Comparison of ENCODE assay signal across 15 cellular contexts in the genomic region with DNA sequence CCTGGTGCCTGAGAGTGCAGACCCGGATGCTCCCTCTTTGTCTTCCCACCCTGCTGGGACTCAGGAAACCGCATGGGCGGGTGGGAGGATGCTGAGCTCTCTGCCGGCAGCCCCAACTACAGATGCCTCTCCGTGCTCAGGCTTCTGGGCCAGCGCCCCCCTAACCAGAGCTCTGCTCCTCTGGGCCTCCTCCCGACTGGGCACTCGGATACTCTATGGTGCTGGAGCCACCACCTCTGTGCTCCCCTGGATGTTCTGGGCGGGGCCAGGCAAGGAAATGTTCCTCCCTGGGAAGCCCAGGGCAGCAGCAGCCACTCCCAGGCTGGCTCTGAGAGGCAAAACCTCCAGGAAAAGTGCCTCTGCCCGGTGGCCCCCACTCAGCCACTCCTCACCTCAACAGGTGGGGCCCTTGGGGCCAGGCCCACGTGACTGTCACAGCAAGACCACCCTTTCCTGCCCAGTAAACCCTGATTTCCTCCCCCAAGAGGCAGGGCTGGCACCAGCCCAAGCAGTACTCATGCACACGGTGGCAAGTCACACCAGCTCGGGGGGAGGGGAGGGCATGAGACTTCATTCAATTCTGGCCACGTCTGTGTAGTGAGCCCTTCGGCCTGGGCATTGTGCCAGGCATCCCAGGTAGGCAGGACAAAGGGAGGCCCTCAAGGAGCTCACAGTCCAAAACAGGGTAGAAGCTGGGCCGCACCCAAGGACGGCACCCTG. TPM values are rescaled to one million over a fixed set of nuclear protein-coding genes. Genes with fewer than 3 reads are reported as not detected.
DNase-seq lines count a peak whose midpoint lies in the region; ATAC-seq, FAIRE-seq and TF ChIP-seq lines count a peak whose summit lies in the region.
"Had no signal": no experiment of that assay in that cellular context is flagged by ENCODE, and none has a peak within 500 bp of the region (broad histone marks: within the 10 kb centered on the region; RNA-seq: fewer than 3 reads in every experiment).

No MANE protein-coding gene starts in this region.

- no peak for TF ChIP-seq POLR2A in body of pancreas (IDR thresholded peaks at IDR 0.05)
- no peak for TF ChIP-seq POLR2A in HepG2 (IDR thresholded peaks at IDR 0.05; ENCODE audit: insufficient read depth in 1 of 2, low read depth in 2 of 2, low read length in 2 of 2)

- H2BK15ac ChIP-seq in mesendoderm (replicated peaks; ENCODE audit: low read depth) = no peak overlapping the region

- H3K9me3 ChIP-seq in body of pancreas = no peaks in the 10 kb centered on the region
- no peaks in the 10 kb centered on the region for H3K9me3 ChIP-seq in HepG2 (ENCODE audit: low read length)
- H3K9me3 ChIP-seq: Caco-2, lower lobe of right lung had no signal

- no peak overlapping the region for H3K18ac ChIP-seq in mesendoderm (ENCODE audit: low read length)

- H2BK5ac ChIP-seq in mesendoderm (ENCODE audit: low read length) = no peak overlapping the region

- H2AK5ac ChIP-seq in mesendoderm (ENCODE audit: low read length) = no peak overlapping the region

- H2AFZ ChIP-seq in HepG2 (ENCODE audit: low read length) = no peak overlapping the region

- H3K9ac ChIP-seq in HepG2 (ENCODE audit: insufficient read depth, low read depth, low read length) = no peak overlapping the region
- H3K9ac ChIP-seq in mesendoderm (ENCODE audit: low read length) = no peak overlapping the region

- no peaks in the 10 kb centered on the region for H3K27me3 ChIP-seq in body of pancreas
- H3K27me3 ChIP-seq in HepG2 (ENCODE audit: control insufficient read depth in 1 of 2, insufficient read depth in 2 of 2, low read length in 2 of 2) = peaks cover 0 to 33% of the 10 kb centered on the region in 2 experiments; a peak in 3 of 5 replicates
- H3K27me3 ChIP-seq in mesendoderm (ENCODE audit: insufficient read depth, low read length, poor library complexity) = no peaks in the 10 kb centered on the region

- no peak overlapping the region for H4K5ac ChIP-seq in mesendoderm (ENCODE audit: low read length)

- H3K4me1 ChIP-seq in body of pancreas (no peaks in the 10 kb centered on the region), HepG2 (ENCODE audit: insufficient read depth, low read length) (no peaks in the 10 kb centered on the region; the same call in 1 of the 2 replicates), mesendoderm (ENCODE audit: control insufficient read depth, low read depth, low read length) (peaks cover 2% of the 10 kb centered on the region)

- BruUV-seq in HepG2 (replicated peaks; lab: Mats Ljungman, UMichigan) = no TSS peak

- H3K36me3 ChIP-seq in body of pancreas (replicated peaks in 1 of 2; ENCODE audit: insufficient read depth in 1 of 2, low read depth in 2 of 2) = no peaks in the 10 kb centered on the region
- H3K36me3 ChIP-seq in HepG2 (replicated peaks in 1 of 2; ENCODE audit: control insufficient read depth in 1 of 2, insufficient read depth in 2 of 2, low read length in 2 of 2) = no peaks in the 10 kb centered on the region
- no peaks in the 10 kb centered on the region for H3K36me3 ChIP-seq in mesendoderm (ENCODE audit: control insufficient read depth, insufficient read depth, low read length)
- H3K36me3 ChIP-seq: lower lobe of right lung had no signal

- H3K79me2 ChIP-seq in HepG2 (ENCODE audit: insufficient read depth, low read length) (no peaks in the 10 kb centered on the region), mesendoderm (ENCODE audit: control insufficient read depth, insufficient read depth, low read length) (no peaks in the 10 kb centered on the region)

- FAIRE-seq in HepG2 (lab: Jason Lieb, UNC) = no peak

- H3K23ac ChIP-seq in mesendoderm (ENCODE audit: low read length) = no peak overlapping the region

- H4K20me1 ChIP-seq in HepG2 (ENCODE audit: insufficient read depth, low read length) = no peaks in the 10 kb centered on the region

- TF ChIP-seq CTCF in body of pancreas (IDR thresholded peaks at IDR 0.05) = no peak
- TF ChIP-seq CTCF in HepG2 (CRISPR knock-in tag; IDR thresholded peaks at IDR 0.05) = no peak

- peak; percentile 20 for ATAC-seq in body of pancreas
- no peak for ATAC-seq in HepG2

- H3K79me1 ChIP-seq in mesendoderm (ENCODE audit: low read length) = peaks cover 7% of the 10 kb centered on the region

- in situ Hi-C loops in HepG2 (cut with HindIII; ENCODE audit: extremely low pct_ligation_motif_present, low pct_unique_long_range_greater_than_20kb) = no loop called here

- no peak overlapping the region for H3K4ac ChIP-seq in mesendoderm (ENCODE audit: low read depth, low read length)

- no peak for TF ChIP-seq EP300 in HepG2 (IDR thresholded peaks at IDR 0.05; ENCODE audit: low read depth in 2 of 2, low read length in 2 of 2)
- TF ChIP-seq EP300 in HepG2 (CRISPR knock-in tag; IDR thresholded peaks at IDR 0.05; ENCODE audit: borderline replicate concordance) = no peak

- H3K27ac ChIP-seq in body of pancreas = no peak overlapping the region
- no peak overlapping the region for H3K27ac ChIP-seq in HepG2 (ENCODE audit: extremely low read length, insufficient read depth, low read length)
- H3K27ac ChIP-seq in mesendoderm (ENCODE audit: low read depth, low read length) = no peak overlapping the region
- H3K27ac ChIP-seq: lower lobe of right lung had no signal

- intact Hi-C loops in body of pancreas (cut with DNase I) (no loop called here), HepG2 (cut with micrococcal nuclease; ENCODE audit: unreplicated experiment) (no loop called here)

- CTCF ChIA-PET in HepG2 (lab: Yijun Ruan, JAX; ENCODE audit: low intra/inter-chr PET ratio, low total read pairs) = no interaction called here

- H4K8ac ChIP-seq in mesendoderm (ENCODE audit: low read depth, low read length) = no peak overlapping the region

- H3K4me3 ChIP-seq in body of pancreas = no peak overlapping the region
- no peak overlapping the region for H3K4me3 ChIP-seq in HepG2 (replicated peaks in 1 of 3; ENCODE audit: insufficient read depth in 1 of 3, low read depth in 2 of 3, low read length in 3 of 3)
- no peak overlapping the region for H3K4me3 ChIP-seq in mesendoderm (ENCODE audit: low read length)
- H3K4me3 ChIP-seq: lower lobe of right lung had no signal

- 54 to 57% methylated on average over 6 to 17 of the region's 17 CpGs for WGBS in body of pancreas, 2 donors
- 20% methylated on average over 1 of the region's 17 CpGs for WGBS in HepG2 (ENCODE audit: low lambda C conversion rate)
- no CpG with 5 or more reads among the region's 17 CpGs for WGBS in mesendoderm (ENCODE audit: extremely low coverage, insufficient coverage, low lambda C conversion rate)

- peak; percentile 26 for DNase-seq in stimulated activated CD4-positive, alpha-beta T cell treated with anti-CD3 and anti-CD28 coated beads, Interleukin-15, amount 100 ng/mL, for 24 hours
- DNase-seq in stimulated activated CD4-positive, alpha-beta T cell treated with anti-CD3 and anti-CD28 coated beads, Interleukin-4, amount 100 ng/mL, for 4 hours = no peak
- DNase-seq in NCI-H1092 treated with DMSO at 0.1 percent for 48 hours (lab: John Stamatoyannopoulos, UW) (peak; percentile 53), body of pancreas (no peak), HepG2 (ENCODE audit: low spot score) (no peak), NCI-H1930 (lab: John Stamatoyannopoulos, UW) (no peak), mesendoderm (no peak)
- DNase-seq: activated CD4-positive, alpha-beta memory T cell treated with anti-CD3 and anti-CD28 coated beads for 36 hours; amniotic stem cell; Caco-2; HFFc6; Karpas-422; lower lobe of right lung; NK-92 treated with Interleukin-12 subunit alpha and Interleukin-12 subunit beta, amount 100 ng/mL, for 24 hours; SW 1271 had no signal

- POLR2A ChIA-PET in HepG2 (lab: Yijun Ruan, JAX) = no interaction called here

- TF ChIP-seq RAD21 in HepG2 (CRISPR knock-in tag; IDR thresholded peaks at IDR 0.05) = no peak

- no peak overlapping the region for H2BK120ac ChIP-seq in mesendoderm (ENCODE audit: low read depth, low read length)

- H3K4me2 ChIP-seq in HepG2 (ENCODE audit: low read depth, low read length) (no peak overlapping the region), mesendoderm (ENCODE audit: low read length) (no peak overlapping the region)

- no peak overlapping the region for H3K56ac ChIP-seq in mesendoderm (ENCODE audit: low read length)

TF ChIP-seq in HepG2, 621 proteins besides CTCF, POLR2A, EP300 and RAD21 (continues in another document):
- TF ChIP-seq ATRX (CRISPR knock-in tag; IDR thresholded peaks at IDR 0.05; ENCODE audit: borderline replicate concordance) = no peak
- TF ChIP-seq ELF4 (CRISPR knock-in tag; IDR thresholded peaks at IDR 0.05; ENCODE audit: borderline replicate concordance) = no peak
- no peak for TF ChIP-seq BRD4 (CRISPR knock-in tag; IDR thresholded peaks at IDR 0.05)
- no peak for TF ChIP-seq MED8 (CRISPR knock-in tag; IDR thresholded peaks at IDR 0.05; ENCODE audit: insufficient replicate concordance)
- no peak for TF ChIP-seq SNAPC2 (CRISPR knock-in tag; IDR thresholded peaks at IDR 0.05)

RNA-seq across cellular contexts. Expression of a gene that starts 54.7 kb away (rescaled TPM):
- total RNA-seq in body of pancreas (10 to 100 TPM; 17.8 to 19.7 TPM), HepG2 (2016; rRNA removed; fragmentation: Illumina TruSeq; extraction: Trizol) (23.7 and 25.7 TPM in 2 replicates)
- 1.5 TPM in 2 replicates for total RNA-seq in HepG2 (2016; cell fraction: cytosol; rRNA removed; fragmentation: Illumina TruSeq; extraction: Trizol; ENCODE audit: low read depth)
- total RNA-seq in HepG2 (2016; cell fraction: insoluble cytoplasmic fraction; rRNA removed; fragmentation: Illumina TruSeq; extraction: Trizol) = 23.1 and 26.1 TPM in 2 replicates
- total RNA-seq in HepG2 (2016; cell fraction: membrane; rRNA removed; fragmentation: Illumina TruSeq; extraction: Trizol) = 7.4 and 8.3 TPM in 2 replicates
- 19.0 and 20.9 TPM in 2 replicates for total RNA-seq in HepG2 (2016; cell fraction: nucleus; rRNA removed; fragmentation: Illumina TruSeq; extraction: Trizol)
- polyA plus RNA-seq in HepG2 (2011; rRNA removed) = 12.8 and 15.8 TPM in 2 replicates
- 12.1 and 14.1 TPM in 2 replicates for polyA plus RNA-seq in HepG2 (2011; cell fraction: cytosol; rRNA removed)
- polyA plus RNA-seq in HepG2 (2011; cell fraction: nucleus; rRNA removed) = 14.6 and 15.9 TPM in 2 replicates
- polyA plus RNA-seq in HepG2 (2012) = 13.0 and 16.5 TPM in 2 replicates
- polyA plus RNA-seq in HepG2 (2016; cell fraction: cytosol; fragmentation: Illumina TruSeq; extraction: Trizol; ENCODE audit: low read depth) = 0.41 and 0.70 TPM in 2 replicates
- 16.1 and 17.1 TPM in 2 replicates for polyA plus RNA-seq in HepG2 (2016; cell fraction: insoluble cytoplasmic fraction; fragmentation: Illumina TruSeq; extraction: Trizol; ENCODE audit: low read depth)
- 2.3 and 2.6 TPM in 2 replicates for polyA plus RNA-seq in HepG2 (2016; cell fraction: membrane; fragmentation: Illumina TruSeq; extraction: Trizol; ENCODE audit: low read depth)
- polyA plus RNA-seq in HepG2 (2016; cell fraction: nucleus; fragmentation: Illumina TruSeq; extraction: Trizol; ENCODE audit: insufficient read depth, low read depth) = 16.7 and 20.2 TPM in 2 replicates
- 35.6 and 52.5 TPM in 2 replicates for polyA minus RNA-seq in HepG2 (2011; rRNA and poly(A)+ RNA removed; ENCODE audit: low replicate concordance)
- 20.2 and 25.1 TPM in 2 replicates for polyA minus RNA-seq in HepG2 (2011; cell fraction: cytosol; rRNA and poly(A)+ RNA removed)
- polyA minus RNA-seq in HepG2 (2011; cell fraction: nucleus; rRNA and poly(A)+ RNA removed) = 24.6 and 30.6 TPM in 2 replicates
- polyA plus RNA-seq in mesendoderm (2013, experiment 1 of 2) = 28.5 TPM
- 28.6 TPM for polyA plus RNA-seq in mesendoderm (2013, experiment 2 of 2)

Comparison
In these comparisons a context has a peak if more than half of its experiments do, and no peak if none do; other contexts are left out.
1. DNase-seq: peak in stimulated activated CD4-positive, alpha-beta T cell treated with anti-CD3 and anti-CD28 coated beads, Interleukin-15, amount 100 ng/mL, for 24 hours (single experiment) and NCI-H1092 treated with DMSO at 0.1 percent for 48 hours (single experiment); none in stimulated activated CD4-positive, alpha-beta T cell treated with anti-CD3 and anti-CD28 coated beads, Interleukin-4, amount 100 ng/mL, for 4 hours (0 of 2), body of pancreas (0 of 4), HepG2 (single experiment), NCI-H1930 (0 of 2) and mesendoderm (single experiment).